Comparison of ENCODE assay signal across 11 cellular contexts in genomic region chr10:28788252-28788651, GRCh38.
DNase-seq lines count a peak whose midpoint lies in the region; ATAC-seq and TF ChIP-seq lines count a peak whose summit lies in the region.
"Had no signal": no experiment of that assay in that cellular context is flagged by ENCODE, and none has a peak within 500 bp of the region (broad histone marks: within the 10 kb centered on the region; RNA-seq: fewer than 3 reads in every experiment).

No MANE protein-coding gene starts in this region.

- CTCF ChIA-PET in Calu3 (lab: Charles Lee) = no interaction called here

- no peaks in the 10 kb centered on the region for H3K36me3 Mint-ChIP-seq in activated naive CD4-positive, alpha-beta T cell treated with anti-CD3 and anti-CD28 coated beads, Interleukin-2, amount 50 U/mL, for 72 hours
- H3K36me3 Mint-ChIP-seq in stimulated activated naive B cell treated with anti-CD40 and anti-IgM and Interleukin-4, amounts not matched to agents 10 μg/mL and 1 μg/mL and 100 μg/mL, for 72 hours = no peaks in the 10 kb centered on the region
- H3K36me3 Mint-ChIP-seq in Calu3 (ENCODE audit: insufficient read depth, unreplicated experiment) = no peaks in the 10 kb centered on the region
- H3K36me3 Mint-ChIP-seq: activated naive CD8-positive, alpha-beta T cell had no signal

- TF ChIP-seq CTCF in Calu3 (IDR thresholded peaks at IDR 0.05; ENCODE audit: unreplicated experiment) = no peak

- DNase-seq in activated naive CD4-positive, alpha-beta T cell treated with anti-CD3 and anti-CD28 coated beads, Interleukin-2, amount 50 U/mL, for 72 hours (ENCODE audit: low spot score in 2 of 2) = no peak
- no peak for DNase-seq in activated naive CD4-positive, alpha-beta T cell treated with Interleukin-2 at 50 U/mL for 16 hours
- peak; percentile 59 for DNase-seq in stimulated activated naive B cell treated with anti-CD40 and anti-IgM and Interleukin-4, amounts not matched to agents 10 μg/mL and 1 μg/mL and 100 μg/mL, for 72 hours
- DNase-seq in AG08395 (ENCODE audit: low spot score) (no peak), EL (no peak), Calu3 (no peak)
- DNase-seq: DMS79 treated with DMSO at 0.1 percent for 48 hours, esophagus squamous epithelium had no signal

- peaks cover 12 to 13% of the 10 kb centered on the region in 2 donors for H3K27me3 Mint-ChIP-seq in stimulated activated naive B cell treated with anti-CD40 and anti-IgM and Interleukin-4, amounts not matched to agents 10 μg/mL and 1 μg/mL and 100 μg/mL, for 72 hours
- no peaks in the 10 kb centered on the region for H3K27me3 Mint-ChIP-seq in Calu3 (ENCODE audit: unreplicated experiment)
- H3K27me3 Mint-ChIP-seq: activated naive CD8-positive, alpha-beta T cell had no signal

- no peak overlapping the region for H3K27ac Mint-ChIP-seq in activated naive CD4-positive, alpha-beta T cell treated with anti-CD3 and anti-CD28 coated beads, Interleukin-2, amount 50 U/mL, for 72 hours
- H3K27ac Mint-ChIP-seq in stimulated activated naive B cell treated with anti-CD40 and anti-IgM and Interleukin-4, amounts not matched to agents 10 μg/mL and 1 μg/mL and 100 μg/mL, for 72 hours = peak overlapping the region; percentile 76
- no peak overlapping the region for H3K27ac Mint-ChIP-seq in Calu3 (ENCODE audit: unreplicated experiment)
- H3K27ac Mint-ChIP-seq: activated naive CD8-positive, alpha-beta T cell had no signal

- peak; percentile 93 to 95 for ATAC-seq in activated naive CD4-positive, alpha-beta T cell treated with anti-CD3 and anti-CD28 coated beads, Interleukin-2, amount 50 U/mL, for 72 hours
- ATAC-seq in HG02571 (IDR thresholded peaks at IDR 0.05; ENCODE audit: unreplicated experiment) = peak; percentile 76
- ATAC-seq in HG03469 (IDR thresholded peaks at IDR 0.05; ENCODE audit: unreplicated experiment) = peak; percentile 75
- ATAC-seq in stimulated activated naive B cell treated with anti-CD40 and anti-IgM and Interleukin-4, amounts not matched to agents 10 μg/mL and 1 μg/mL and 100 μg/mL, for 72 hours (replicated peaks) = peak; percentile 97

- H3K9me3 Mint-ChIP-seq in activated naive CD4-positive, alpha-beta T cell treated with anti-CD3 and anti-CD28 coated beads, Interleukin-2, amount 50 U/mL, for 72 hours = no peaks in the 10 kb centered on the region
- no peaks in the 10 kb centered on the region for H3K9me3 Mint-ChIP-seq in stimulated activated naive B cell treated with anti-CD40 and anti-IgM and Interleukin-4, amounts not matched to agents 10 μg/mL and 1 μg/mL and 100 μg/mL, for 72 hours
- H3K9me3 Mint-ChIP-seq in Calu3 (ENCODE audit: low read depth, unreplicated experiment) = no peaks in the 10 kb centered on the region

- H3K4me3 Mint-ChIP-seq in stimulated activated naive B cell treated with anti-CD40 and anti-IgM and Interleukin-4, amounts not matched to agents 10 μg/mL and 1 μg/mL and 100 μg/mL, for 72 hours = peak overlapping the region; percentile 47 to 74
- no peak overlapping the region for H3K4me3 Mint-ChIP-seq in Calu3 (ENCODE audit: low read depth, unreplicated experiment)
- H3K4me3 Mint-ChIP-seq: activated naive CD8-positive, alpha-beta T cell had no signal

- H3K4me1 Mint-ChIP-seq in stimulated activated naive B cell treated with anti-CD40 and anti-IgM and Interleukin-4, amounts not matched to agents 10 μg/mL and 1 μg/mL and 100 μg/mL, for 72 hours = peaks cover 12 to 22% of the 10 kb centered on the region in 2 donors
- H3K4me1 Mint-ChIP-seq in Calu3 (ENCODE audit: low read depth, unreplicated experiment) = peaks cover 37% of the 10 kb centered on the region

- no TSS peak for BruUV-seq in Calu3 (replicated peaks; lab: Mats Ljungman, UMichigan)

- intact Hi-C loops in Calu3 (cut with micrococcal nuclease; ENCODE audit: unreplicated experiment) = loop anchor here (10.0 kb wide), 1 partner anchor 337 kb away; no protein-coding TSS in a partner anchor
